8 cellular contexts compared by ENCODE assay signal in the genomic region with DNA sequence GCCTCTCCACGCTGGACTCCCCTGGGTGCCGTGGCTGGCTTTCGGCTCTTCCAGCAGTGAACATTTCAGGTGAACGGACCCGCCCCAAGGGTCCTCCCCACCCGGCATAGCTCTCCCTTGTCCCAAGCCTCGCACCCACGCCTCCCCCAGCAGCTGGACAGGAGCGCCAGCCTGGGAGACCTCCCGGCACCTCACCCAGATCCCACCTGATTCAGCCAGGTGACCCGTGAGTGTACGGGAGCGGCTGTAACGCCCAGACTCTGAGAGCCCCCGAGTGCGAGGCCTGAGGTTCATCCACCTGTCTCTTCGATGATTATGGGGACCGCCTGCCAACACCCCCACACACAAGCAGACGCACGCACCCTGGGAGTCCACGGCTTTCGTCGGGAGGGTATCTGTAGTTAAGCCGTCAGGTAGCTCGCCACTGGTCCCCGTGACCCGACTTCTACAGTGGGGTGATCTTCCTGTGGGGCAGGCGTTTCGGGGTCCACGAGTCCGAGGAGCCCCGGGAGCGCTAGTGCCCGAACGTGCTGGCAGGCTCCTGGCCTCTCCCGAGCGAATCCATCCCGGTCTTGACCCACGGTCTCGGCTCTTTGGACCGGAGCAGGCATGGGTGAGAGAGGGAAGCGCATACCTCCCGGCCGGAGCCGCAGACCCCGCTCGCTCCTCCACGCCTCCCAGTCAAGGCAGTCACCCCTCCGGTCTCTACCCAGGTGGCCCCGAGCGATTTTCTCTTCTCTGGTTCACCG. TPM values are rescaled to one million over a fixed set of nuclear protein-coding genes. Genes with fewer than 3 reads are reported as not detected.
DNase-seq lines count a peak whose midpoint lies in the region; ATAC-seq and TF ChIP-seq lines count a peak whose summit lies in the region.

No MANE protein-coding gene starts in this region.

- WGBS in liver, result under 1% methylated on average over 52 of the region's 52 CpGs

- TF ChIP-seq RAD21 in liver (IDR thresholded peaks at IDR 0.05), result no peak

- H3K27me3 Mint-ChIP-seq in activated naive CD8-positive, alpha-beta T cell treated with anti-CD3 and anti-CD28 coated beads, Interleukin-2, amount 10 ng/mL, durations not matched to agents 7 days and 5 days, result peaks cover 4% of the 10 kb centered on the region

- no peaks in the 10 kb centered on the region for H3K9me3 Mint-ChIP-seq in activated naive CD8-positive, alpha-beta T cell treated with anti-CD3 and anti-CD28 coated beads, Interleukin-2, amount 10 ng/mL, durations not matched to agents 7 days and 5 days

- DNase-seq in stimulated activated CD4-positive, alpha-beta T cell treated with anti-CD3 and anti-CD28 coated beads, Interleukin-15, amount 100 ng/mL, for 24 hours, result peak; percentile 58
- no peak for DNase-seq in stimulated activated CD4-positive, alpha-beta T cell treated with anti-CD3 and anti-CD28 coated beads, Interleukin-1b, Interleukin-23, amount 100 ng/mL, for 48 hours
- DNase-seq in activated naive CD8-positive, alpha-beta T cell treated with anti-CD3 and anti-CD28 coated beads, Interleukin-2, amount 10 ng/mL, durations not matched to agents 7 days and 5 days, result peak; percentile 65
- DNase-seq in substantia nigra (lab: John Stamatoyannopoulos, UW) (no peak), Ammon's horn (ENCODE audit: low spot score) (no peak), medulla oblongata (ENCODE audit: extremely low spot score) (no peak)

- H3K27me3 ChIP-seq in liver (ENCODE audit: control insufficient read depth in 4 of 4, insufficient read depth in 4 of 4, low read length in 3 of 4), result no peaks in the 10 kb centered on the region

- H3K9ac ChIP-seq in liver (ENCODE audit: low read depth in 1 of 2, low read length in 2 of 2), result peak overlapping the region; percentile 24 to 35

- no peak for TF ChIP-seq CTCF in liver (IDR thresholded peaks at IDR 0.05; ENCODE audit: low read depth, low read length, missing input control)

- no peaks in the 10 kb centered on the region for H3K36me3 ChIP-seq in liver (ENCODE audit: control insufficient read depth in 4 of 4, insufficient read depth in 3 of 4, low read depth in 1 of 4, low read length in 3 of 4)

- peak overlapping the region; percentile 76 to 89 (median 77) for H3K4me3 ChIP-seq in liver (ENCODE audit: low read depth in 1 of 3, low read length in 3 of 3)

- H3K36me3 Mint-ChIP-seq in activated naive CD8-positive, alpha-beta T cell treated with anti-CD3 and anti-CD28 coated beads, Interleukin-2, amount 10 ng/mL, durations not matched to agents 7 days and 5 days, result peaks cover 4% of the 10 kb centered on the region

- ATAC-seq in activated naive CD8-positive, alpha-beta T cell treated with anti-CD3 and anti-CD28 coated beads, Interleukin-2, amount 10 ng/mL, durations not matched to agents 7 days and 5 days (ENCODE audit: low read depth), result no peak
- ATAC-seq in GM18502 (IDR thresholded peaks at IDR 0.05; ENCODE audit: poor library complexity, unreplicated experiment), result no peak

- POLR2A ChIA-PET in activated naive CD8-positive, alpha-beta T cell treated with anti-CD3 and anti-CD28 coated beads, Interleukin-2, amount 10 ng/mL, durations not matched to agents 7 days and 5 days (lab: Charles Lee), result interaction anchor here (0.6 to 9.0 kb wide), 13 partner anchors 9 to 387 kb away, joined by 3 to 131 read pairs (median 6); partner anchors contain the start of genes TRIM41, TRIM52 and TRIM7

- H3K4me3 Mint-ChIP-seq in activated naive CD8-positive, alpha-beta T cell treated with anti-CD3 and anti-CD28 coated beads, Interleukin-2, amount 10 ng/mL, durations not matched to agents 7 days and 5 days, result peak overlapping the region; percentile 94

- H3K9me3 ChIP-seq in liver (ENCODE audit: control insufficient read depth in 4 of 4, low read length in 3 of 4), result no peaks in the 10 kb centered on the region

- peak overlapping the region; percentile 96 for H3K27ac Mint-ChIP-seq in activated naive CD8-positive, alpha-beta T cell treated with anti-CD3 and anti-CD28 coated beads, Interleukin-2, amount 10 ng/mL, durations not matched to agents 7 days and 5 days

- H3K4me1 ChIP-seq in liver (ENCODE audit: control insufficient read depth in 4 of 4, insufficient read depth in 4 of 4, low read length in 3 of 4), result peaks cover 4 to 39% (median 27%) of the 10 kb centered on the region in 4 donors

- peaks cover 43% of the 10 kb centered on the region for H3K4me1 Mint-ChIP-seq in activated naive CD8-positive, alpha-beta T cell treated with anti-CD3 and anti-CD28 coated beads, Interleukin-2, amount 10 ng/mL, durations not matched to agents 7 days and 5 days

- H3K27ac ChIP-seq in liver (ENCODE audit: low read depth in 1 of 2, low read length in 2 of 2), result peak overlapping the region in 1 of 2 donors; percentile 59
- H3K27ac ChIP-seq in substantia nigra (ENCODE audit: low read depth, low read length, poor library complexity, severe bottlenecking), result peak overlapping the region; percentile 69

TF ChIP-seq in liver, 16 proteins besides CTCF, POLR2A, EP300 and RAD21:
- no peak for TF ChIP-seq RXRA (IDR thresholded peaks at IDR 0.05)
- TF ChIP-seq, protein P1, sequence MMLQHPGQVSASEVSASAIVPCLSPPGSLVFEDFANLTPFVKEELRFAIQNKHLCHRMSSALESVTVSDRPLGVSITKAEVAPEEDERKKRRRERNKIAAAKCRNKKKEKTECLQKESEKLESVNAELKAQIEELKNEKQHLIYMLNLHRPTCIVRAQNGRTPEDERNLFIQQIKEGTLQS (IDR thresholded peaks at IDR 0.05), result no peak
- no peak for TF ChIP-seq GABPA (IDR thresholded peaks at IDR 0.05 in 1 of 2, conservative IDR thresholded peaks at IDR 0.05 in 1 of 2)
- no peak for TF ChIP-seq YY1 (IDR thresholded peaks at IDR 0.05)
- no peak for TF ChIP-seq NR2F2 (IDR thresholded peaks at IDR 0.05)
- TF ChIP-seq SP1 (IDR thresholded peaks at IDR 0.05), result no peak
- no peak for TF ChIP-seq HNF4G (IDR thresholded peaks at IDR 0.05)
- TF ChIP-seq JUND (IDR thresholded peaks at IDR 0.05), result no peak
- TF ChIP-seq ZBTB33 (IDR thresholded peaks at IDR 0.05), result no peak
- TF ChIP-seq FOXA1 (IDR thresholded peaks at IDR 0.05), result no peak

RNA-seq across cellular contexts. Expression of gene TRIM7, which starts 14.9 kb away (rescaled TPM):
- 1 to 10 TPM; 2.5 to 2.6 TPM for total RNA-seq in activated naive CD8-positive, alpha-beta T cell treated with anti-CD3 and anti-CD28 coated beads, Interleukin-2, amount 10 ng/mL, durations not matched to agents 7 days and 5 days
- under 1 TPM in 1 of 2 donors, not detected in 1; 0.50 TPM for total RNA-seq in liver
- polyA plus RNA-seq in liver, result under 1 TPM; 0.10 to 0.14 TPM

RNA-seq across cellular contexts. Expression of gene TRIM41, which starts 32.9 kb away (rescaled TPM):
- total RNA-seq in activated naive CD8-positive, alpha-beta T cell treated with anti-CD3 and anti-CD28 coated beads, Interleukin-2, amount 10 ng/mL, durations not matched to agents 7 days and 5 days, result 10 to 100 TPM; 44.5 to 49.7 TPM
- total RNA-seq in liver, result 10 to 100 TPM in 1 of 2 donors, 1 to 10 TPM in 1; 9.6 to 12.3 TPM
- 10 to 100 TPM in 1 of 2 donors, 1 to 10 TPM in 1; 2.8 to 14.1 TPM for polyA plus RNA-seq in liver

RNA-seq across cellular contexts. Expression of gene OR2V2, which starts 42.8 kb away (rescaled TPM):
- not detected for total RNA-seq in activated naive CD8-positive, alpha-beta T cell treated with anti-CD3 and anti-CD28 coated beads, Interleukin-2, amount 10 ng/mL, durations not matched to agents 7 days and 5 days
- not detected for total RNA-seq in liver
- not detected for polyA plus RNA-seq in liver

RNA-seq across cellular contexts. Expression of gene RACK1, which starts 53.6 kb away (rescaled TPM):
- 1,000 to 10,000 TPM; 1,741 to 1,808 TPM for total RNA-seq in activated naive CD8-positive, alpha-beta T cell treated with anti-CD3 and anti-CD28 coated beads, Interleukin-2, amount 10 ng/mL, durations not matched to agents 7 days and 5 days
- total RNA-seq in liver, result 1,000 to 10,000 TPM in 1 of 2 donors, 100 to 1,000 TPM in 1; 967 to 2,255 TPM
- 100 to 1,000 TPM; 310 to 913 TPM for polyA plus RNA-seq in liver

RNA-seq across cellular contexts. Expression of gene OR2V1, which starts 59.2 kb away (rescaled TPM):
- not detected for total RNA-seq in activated naive CD8-positive, alpha-beta T cell treated with anti-CD3 and anti-CD28 coated beads, Interleukin-2, amount 10 ng/mL, durations not matched to agents 7 days and 5 days
- total RNA-seq in liver, result not detected
- polyA plus RNA-seq in liver, result not detected

Comparison
In these comparisons a context has a peak if more than half of its experiments do, and no peak if none do; other contexts are left out.
1. DNase-seq: peak in stimulated activated CD4-positive, alpha-beta T cell treated with anti-CD3 and anti-CD28 coated beads, Interleukin-15, amount 100 ng/mL, for 24 hours (single experiment) and activated naive CD8-positive, alpha-beta T cell treated with anti-CD3 and anti-CD28 coated beads, Interleukin-2, amount 10 ng/mL, durations not matched to agents 7 days and 5 days (single experiment); none in stimulated activated CD4-positive, alpha-beta T cell treated with anti-CD3 and anti-CD28 coated beads, Interleukin-1b, Interleukin-23, amount 100 ng/mL, for 48 hours (single experiment), substantia nigra (0 of 49), Ammon's horn (single experiment) and medulla oblongata (single experiment).